Comparison of ENCODE assay signal across 13 cellular contexts in genomic region chr13:27295096-27295495, GRCh38.
"Had no signal": no experiment of that assay in that cellular context is flagged by ENCODE, and none has a peak within 500 bp of the region (broad histone marks: within the 10 kb centered on the region; RNA-seq: fewer than 3 reads in every experiment).

No MANE protein-coding gene starts in this region.

- H3K36me3 Mint-ChIP-seq: brain had no signal

- H3K27ac Mint-ChIP-seq: brain; dendritic cell treated with granulocyte-macrophage colony-stimulating factor and Interleukin-4, amounts not matched to agents 40 ng/mL and 50 ng/mL, for 4 days had no signal

- DNase-seq: activated CD4-positive, CD25-positive, alpha-beta regulatory T cell; amygdala; cerebellar nuclear complex; erythroblast; kidney glomerular epithelial cell; mesendoderm; ovary; SHP77; stimulated activated naive CD8-positive, alpha-beta T cell treated with anti-CD3 and anti-CD28 coated beads, Interleukin-15, Interleukin-2, amounts not matched to agents 100 U/mL and 50 U/mL, for 24 hours; T-helper 17 cell; upper lobe of right lung had no signal

- H3K9me3 ChIP-seq: ovary, upper lobe of right lung had no signal

- H3K36me3 ChIP-seq: ovary, upper lobe of right lung had no signal

- H3K9me3 Mint-ChIP-seq: brain; dendritic cell treated with granulocyte-macrophage colony-stimulating factor and Interleukin-4, amounts not matched to agents 40 ng/mL and 50 ng/mL, for 4 days had no signal

- H3K4me3 Mint-ChIP-seq: brain; dendritic cell treated with granulocyte-macrophage colony-stimulating factor and Interleukin-4, amounts not matched to agents 40 ng/mL and 50 ng/mL, for 4 days had no signal

- H3K4me1 Mint-ChIP-seq: brain had no signal

- H3K27me3 ChIP-seq: ovary, upper lobe of right lung had no signal

- H3K27ac ChIP-seq: ovary, upper lobe of right lung had no signal

- H3K4me1 ChIP-seq: upper lobe of right lung had no signal

- ATAC-seq: stimulated activated naive CD8-positive, alpha-beta T cell treated with anti-CD3 and anti-CD28 coated beads, Interleukin-15, Interleukin-2, amounts not matched to agents 100 U/mL and 50 U/mL, for 24 hours; upper lobe of right lung had no signal

- H3K4me3 ChIP-seq: ovary, upper lobe of right lung had no signal
